ENCODE assay signal across 18 cellular contexts in the genomic region with DNA sequence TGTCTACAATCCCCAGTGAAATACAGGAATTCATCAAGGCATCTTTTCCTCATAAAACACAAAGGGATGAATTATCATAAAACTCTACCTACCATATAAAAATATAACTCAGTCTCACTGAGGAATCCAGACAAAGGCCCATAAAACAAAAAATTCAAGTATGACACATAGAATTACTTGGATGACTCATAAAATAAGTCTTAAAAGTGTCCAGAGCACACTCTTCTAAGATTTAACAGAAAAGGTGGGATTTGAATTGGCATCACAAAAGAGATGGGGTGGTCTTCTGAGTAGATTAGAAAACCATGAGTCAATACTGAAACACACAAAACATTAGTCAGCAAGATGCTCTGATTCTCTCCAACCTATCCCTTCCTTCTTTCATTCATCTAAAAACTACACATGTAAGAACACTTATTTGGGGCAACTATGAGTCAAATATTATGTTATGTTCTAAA.
DNase-seq lines count a peak whose midpoint lies in the region; ATAC-seq and TF ChIP-seq lines count a peak whose summit lies in the region.
"Had no signal": no experiment of that assay in that cellular context is flagged by ENCODE, and none has a peak within 500 bp of the region (broad histone marks: within the 10 kb centered on the region; RNA-seq: fewer than 3 reads in every experiment).

No MANE protein-coding gene starts in this region.

- H3K4me3 Mint-ChIP-seq in stimulated activated effector memory CD8-positive, alpha-beta T cell treated with anti-CD3 and anti-CD28 coated beads, Interleukin-12 subunit alpha, Interleukin-12 subunit beta, amount 100 ng/mL, for 72 hours = no peak overlapping the region
- H3K4me3 Mint-ChIP-seq in progenitor cell of endocrine pancreas (ENCODE audit: low read depth) = no peak overlapping the region
- H3K4me3 Mint-ChIP-seq: GM23338; neural progenitor cell; T-helper 1 cell treated with Interleukin-12 subunit alpha and Interleukin-12 subunit beta and Interleukin-4 antibody, amounts not matched to agents 30 μg/mL and 1 μg/mL, for 36 hours had no signal

- CTCF ChIA-PET in PC-3 (lab: Charles Lee) = no interaction called here

- no peak overlapping the region for H2AFZ ChIP-seq in PC-3 (ENCODE audit: low read length)
- H2AFZ ChIP-seq: GM23338, neural progenitor cell had no signal

- H3K36me3 ChIP-seq in PC-3 (ENCODE audit: low read depth, low read length) = no peaks in the 10 kb centered on the region
- H3K36me3 ChIP-seq: cardiac muscle cell, heart right ventricle, neural progenitor cell had no signal

- DNase-seq in PC-3 (peak; percentile 78), KBM-7 (no peak), progenitor cell of endocrine pancreas (ENCODE audit: low spot score, unreplicated experiment) (no peak)
- DNase-seq in stimulated activated effector memory CD8-positive, alpha-beta T cell treated with anti-CD3 and anti-CD28 coated beads, Interleukin-12 subunit alpha, Interleukin-12 subunit beta, amount 100 ng/mL, for 72 hours (ENCODE audit: low spot score in 2 of 2) = no peak
- DNase-seq: activated CD4-positive, alpha-beta T cell treated with anti-CD3 and anti-CD28 coated beads, Interleukin-2, amount 50 U/mL, for 1 hour; activated naive CD4-positive, alpha-beta T cell treated with Interleukin-2 at 50 U/mL for 16 hours; heart right ventricle; NCI-H2107; testis had no signal

- peak overlapping the region; percentile 15; the same call in 1 of the 2 replicates for H3K27ac ChIP-seq in PC-3 (ENCODE audit: low read length)
- H3K27ac ChIP-seq: cardiac muscle cell, heart right ventricle, neural progenitor cell, skin epidermis, testis had no signal

- H3K36me3 Mint-ChIP-seq in stimulated activated effector memory CD8-positive, alpha-beta T cell treated with anti-CD3 and anti-CD28 coated beads, Interleukin-12 subunit alpha, Interleukin-12 subunit beta, amount 100 ng/mL, for 72 hours = no peaks in the 10 kb centered on the region
- no peaks in the 10 kb centered on the region for H3K36me3 Mint-ChIP-seq in progenitor cell of endocrine pancreas (ENCODE audit: insufficient read depth)
- H3K36me3 Mint-ChIP-seq: neural progenitor cell had no signal

- H3K4me1 Mint-ChIP-seq in stimulated activated effector memory CD8-positive, alpha-beta T cell treated with anti-CD3 and anti-CD28 coated beads, Interleukin-12 subunit alpha, Interleukin-12 subunit beta, amount 100 ng/mL, for 72 hours = no peaks in the 10 kb centered on the region
- H3K4me1 Mint-ChIP-seq in progenitor cell of endocrine pancreas (ENCODE audit: low read depth) = peaks cover 4% of the 10 kb centered on the region
- H3K4me1 Mint-ChIP-seq: neural progenitor cell had no signal

- H3K27ac Mint-ChIP-seq in stimulated activated effector memory CD8-positive, alpha-beta T cell treated with anti-CD3 and anti-CD28 coated beads, Interleukin-12 subunit alpha, Interleukin-12 subunit beta, amount 100 ng/mL, for 72 hours = no peak overlapping the region
- H3K27ac Mint-ChIP-seq in progenitor cell of endocrine pancreas = no peak overlapping the region
- H3K27ac Mint-ChIP-seq: GM23338; neural progenitor cell; T-helper 1 cell treated with Interleukin-12 subunit alpha and Interleukin-12 subunit beta and Interleukin-4 antibody, amounts not matched to agents 30 μg/mL and 1 μg/mL, for 36 hours had no signal

- no peaks in the 10 kb centered on the region for H3K79me2 ChIP-seq in PC-3 (ENCODE audit: low read length)

- H3K9me2 ChIP-seq in PC-3 (replicated peaks; ENCODE audit: low read length) = no peaks in the 10 kb centered on the region

- in situ Hi-C loops in KBM-7 (cut with MboI; ENCODE audit: low pct_unique_long_range_greater_than_20kb, low sequenced_read_pairs) = no loop called here

- intact Hi-C loops in PC-3 (cut with micrococcal nuclease) = loop anchor here (2.0 kb wide), 1 partner anchor 78 kb away; no protein-coding TSS in a partner anchor

- H3K4me3 ChIP-seq in PC-3 (ENCODE audit: low read length) = no peak overlapping the region
- H3K4me3 ChIP-seq: cardiac muscle cell, GM23338, heart right ventricle, neural progenitor cell, skin epidermis, testis had no signal

- H3K9me3 Mint-ChIP-seq in stimulated activated effector memory CD8-positive, alpha-beta T cell treated with anti-CD3 and anti-CD28 coated beads, Interleukin-12 subunit alpha, Interleukin-12 subunit beta, amount 100 ng/mL, for 72 hours = peaks cover 9% of the 10 kb centered on the region
- peaks cover 7% of the 10 kb centered on the region for H3K9me3 Mint-ChIP-seq in progenitor cell of endocrine pancreas (ENCODE audit: low read depth)
- H3K9me3 Mint-ChIP-seq: GM23338; neural progenitor cell; T-helper 1 cell treated with Interleukin-12 subunit alpha and Interleukin-12 subunit beta and Interleukin-4 antibody, amounts not matched to agents 30 μg/mL and 1 μg/mL, for 36 hours had no signal

- no peak overlapping the region for H3K9ac ChIP-seq in PC-3 (ENCODE audit: low read length)
- H3K9ac ChIP-seq: neural progenitor cell had no signal

- H3F3A ChIP-seq in PC-3 (ENCODE audit: low read length, unreplicated experiment) = no peaks in the 10 kb centered on the region

- H3K27me3 ChIP-seq in PC-3 (ENCODE audit: low read length) = no peaks in the 10 kb centered on the region
- H3K27me3 ChIP-seq: cardiac muscle cell, heart right ventricle, neural progenitor cell, testis had no signal

- no peaks in the 10 kb centered on the region for H3K27me3 Mint-ChIP-seq in progenitor cell of endocrine pancreas

- peak; percentile 59 for ATAC-seq in GM18909 (IDR thresholded peaks at IDR 0.05; ENCODE audit: poor library complexity, unreplicated experiment)
- peak; percentile 70 for ATAC-seq in HG02973 (IDR thresholded peaks at IDR 0.05; ENCODE audit: unreplicated experiment)
- ATAC-seq in PC-3 = peak; percentile 82
- peak; percentile 61 for ATAC-seq in stimulated activated effector memory CD8-positive, alpha-beta T cell treated with anti-CD3 and anti-CD28 coated beads, Interleukin-12 subunit alpha, Interleukin-12 subunit beta, amount 100 ng/mL, for 72 hours
- no peak for ATAC-seq in HG03442 (IDR thresholded peaks at IDR 0.05; ENCODE audit: unreplicated experiment)
- ATAC-seq: GM23338, heart right ventricle, left lobe of liver had no signal

- 0 out of 2 replicates have a peak, but pooled peaks cover 7% of the 10 kb centered on the region for H3K9me3 ChIP-seq in PC-3 (ENCODE audit: low read length)
- H3K9me3 ChIP-seq: testis had no signal

- no peaks in the 10 kb centered on the region for H4K20me1 ChIP-seq in PC-3 (ENCODE audit: low read length)

- peaks cover 16% of the 10 kb centered on the region for H3K4me1 ChIP-seq in PC-3 (ENCODE audit: insufficient read depth, low read length)
- H3K4me1 ChIP-seq: heart right ventricle, testis had no signal

- POLR2A ChIA-PET in PC-3 (lab: Charles Lee; ENCODE audit: unreplicated experiment) = no interaction called here

- BruUV-seq in PC-3 (replicated peaks; lab: Mats Ljungman, UMichigan) = no TSS peak

- TF ChIP-seq CTCF in PC-3 (conservative IDR thresholded peaks at IDR 0.05; ENCODE audit: low read depth, low read length) = no peak
- TF ChIP-seq CTCF in progenitor cell of endocrine pancreas (IDR thresholded peaks at IDR 0.05; ENCODE audit: unreplicated experiment) = no peak

- no peak overlapping the region for H3K4me2 ChIP-seq in PC-3 (ENCODE audit: low read length)
- H3K4me2 ChIP-seq: GM23338, neural progenitor cell had no signal
